In the genomic region with DNA sequence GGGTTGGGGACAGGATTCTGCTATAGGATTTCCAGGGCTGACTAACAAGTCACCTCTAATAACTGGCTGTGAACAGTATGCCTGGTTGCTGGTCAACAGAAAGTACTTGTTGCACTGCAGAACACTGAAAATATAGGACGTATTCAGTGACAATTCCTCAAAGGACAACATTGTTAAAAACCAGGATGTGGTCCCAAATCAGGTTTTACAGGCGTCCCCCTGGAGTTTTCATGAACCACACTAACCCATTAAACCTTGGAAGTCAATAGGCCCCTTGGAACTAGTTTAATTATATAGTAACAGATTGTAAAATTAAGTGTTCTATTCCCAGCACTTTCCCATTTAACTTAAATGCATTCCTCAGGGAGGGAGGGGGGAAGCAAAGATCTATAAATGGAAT, we compare ENCODE assay signal across 15 cellular contexts.
DNase-seq lines count a peak whose midpoint lies in the region; ATAC-seq lines count a peak whose summit lies in the region.
"Had no signal": no experiment of that assay in that cellular context is flagged by ENCODE, and none has a peak within 500 bp of the region (broad histone marks: within the 10 kb centered on the region; RNA-seq: fewer than 3 reads in every experiment).

No MANE protein-coding gene starts in this region.

- DNase-seq in NCI-H748 (lab: John Stamatoyannopoulos, UW; ENCODE audit: unreplicated experiment) = peak; percentile 34
- no peak for DNase-seq in NCI-H748 treated with DMSO at 0.1 percent for 48 hours (lab: John Stamatoyannopoulos, UW)
- peak; percentile 15 for DNase-seq in NCI-H69 (lab: John Stamatoyannopoulos, UW)
- peak; percentile 5 for DNase-seq in foreskin melanocyte
- DNase-seq: C1 segment of cervical spinal cord; Calu3; CD4-positive, alpha-beta memory T cell; COR-L47; DMS79 treated with DMSO at 0.1 percent for 48 hours; GF-D8; H9 had no signal

- ATAC-seq in GM21526 (IDR thresholded peaks at IDR 0.05; ENCODE audit: low FRiP score, unreplicated experiment) = no peak
- no peak for ATAC-seq in GM19023 (IDR thresholded peaks at IDR 0.05; ENCODE audit: unreplicated experiment)
- ATAC-seq: GM23338, HCT116 had no signal
